15 cellular contexts compared by ENCODE assay signal in the genomic region with DNA sequence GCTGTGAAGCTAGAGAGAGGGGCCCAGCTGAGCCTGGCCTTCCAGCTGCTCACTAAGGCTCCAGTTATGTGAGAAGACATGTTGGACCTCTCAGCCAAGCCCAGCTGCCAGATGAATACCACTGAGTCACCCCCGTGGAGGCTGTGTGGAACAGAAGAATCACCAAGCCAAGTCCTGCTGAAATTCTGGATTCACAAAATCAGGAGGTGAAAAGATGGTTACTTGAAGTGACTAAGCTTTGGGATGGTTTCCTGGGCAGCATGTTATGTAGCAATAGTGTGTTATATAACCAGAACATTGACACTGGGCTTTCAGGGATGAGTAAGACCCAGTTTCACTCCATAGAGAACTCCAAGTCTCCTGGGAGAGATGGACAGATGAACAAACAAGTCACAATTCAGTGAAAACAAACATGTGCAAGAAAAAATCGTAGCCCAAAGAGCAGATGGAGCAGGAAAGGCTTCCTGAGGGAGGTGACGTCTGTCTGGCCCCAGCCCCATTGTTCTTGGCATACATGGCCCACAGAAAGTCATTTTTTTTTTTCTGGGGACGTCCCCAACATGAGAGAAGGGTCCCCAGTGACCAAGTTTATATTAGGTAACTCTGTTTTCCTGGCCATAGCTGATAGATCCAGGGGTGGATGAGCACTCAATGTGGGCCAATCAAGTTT.
DNase-seq lines count a peak whose midpoint lies in the region; ATAC-seq, FAIRE-seq and TF ChIP-seq lines count a peak whose summit lies in the region.
"Had no signal": no experiment of that assay in that cellular context is flagged by ENCODE, and none has a peak within 500 bp of the region (broad histone marks: within the 10 kb centered on the region; RNA-seq: fewer than 3 reads in every experiment).

No MANE protein-coding gene starts in this region.

- H3K27ac ChIP-seq in dorsolateral prefrontal cortex (no peak overlapping the region), HepG2 (ENCODE audit: extremely low read length, insufficient read depth, low read length) (no peak overlapping the region)
- H3K27ac ChIP-seq: ovary had no signal

- peaks cover 0 to 4% (median 0%) of the 10 kb centered on the region in 3 donors for H3K36me3 Mint-ChIP-seq in naive thymus-derived CD8-positive, alpha-beta T cell
- H3K36me3 Mint-ChIP-seq: activated naive CD8-positive, alpha-beta T cell treated with anti-CD3 and anti-CD28 coated beads, Interleukin-2, amount 10 ng/mL, durations not matched to agents 7 days and 5 days; T-cell had no signal

- intact Hi-C loops in dorsolateral prefrontal cortex (cut with DNase I): no loop called here
- intact Hi-C loops in HepG2 (cut with micrococcal nuclease; ENCODE audit: unreplicated experiment): no loop called here

- H3K4me2 ChIP-seq in HepG2 (ENCODE audit: low read depth, low read length): no peak overlapping the region

- FAIRE-seq in HepG2 (lab: Jason Lieb, UNC): no peak
- FAIRE-seq: A204.1, islet of Langerhans had no signal

- no TSS peak for BruUV-seq in HepG2 (replicated peaks; lab: Mats Ljungman, UMichigan)

- H3K4me1 ChIP-seq in HepG2 (ENCODE audit: insufficient read depth, low read length): no peaks in the 10 kb centered on the region

- H3K36me3 ChIP-seq in HepG2 (replicated peaks in 1 of 2; ENCODE audit: control insufficient read depth in 1 of 2, insufficient read depth in 2 of 2, low read length in 2 of 2): no peaks in the 10 kb centered on the region
- H3K36me3 ChIP-seq: ovary had no signal

- no peak overlapping the region for H3K4me3 Mint-ChIP-seq in naive thymus-derived CD8-positive, alpha-beta T cell
- H3K4me3 Mint-ChIP-seq: activated naive CD8-positive, alpha-beta T cell treated with anti-CD3 and anti-CD28 coated beads, Interleukin-2, amount 10 ng/mL, durations not matched to agents 7 days and 5 days; endodermal cell; T-cell had no signal

- ATAC-seq in HepG2 (no peak), left lobe of liver (no peak)
- no peak for ATAC-seq in naive thymus-derived CD8-positive, alpha-beta T cell
- ATAC-seq: T-cell had no signal

- no peak overlapping the region for H3K27ac Mint-ChIP-seq in naive thymus-derived CD8-positive, alpha-beta T cell
- H3K27ac Mint-ChIP-seq: activated naive CD8-positive, alpha-beta T cell treated with anti-CD3 and anti-CD28 coated beads, Interleukin-2, amount 10 ng/mL, durations not matched to agents 7 days and 5 days; endodermal cell; T-cell had no signal

- peak; percentile 46 for DNase-seq in NCI-H446 treated with DMSO at 0.1 percent for 48 hours (lab: John Stamatoyannopoulos, UW)
- no peak for DNase-seq in NCI-H446 (lab: John Stamatoyannopoulos, UW)
- DNase-seq in dorsolateral prefrontal cortex: peak in 6 of 10 donors; percentile 38 to 78 (median 66)
- DNase-seq in HepG2 (ENCODE audit: low spot score): no peak
- DNase-seq in NCI-H345 treated with DMSO at 0.1 percent for 48 hours (lab: John Stamatoyannopoulos, UW; ENCODE audit: unreplicated experiment): no peak
- no peak for DNase-seq in naive thymus-derived CD8-positive, alpha-beta T cell
- no peak for DNase-seq in activated effector memory CD4-positive, alpha-beta T cell treated with Interleukin-2 at 50 U/mL for 16 hours
- DNase-seq in left lobe of liver (ENCODE audit: low spot score): no peak
- DNase-seq: activated CD4-positive, alpha-beta T cell treated with anti-CD3 and anti-CD28 coated beads, Interleukin-2, amount 50 U/mL, for 48 hours; activated naive CD8-positive, alpha-beta T cell treated with anti-CD3 and anti-CD28 coated beads, Interleukin-2, amount 10 ng/mL, durations not matched to agents 7 days and 5 days; endodermal cell; T-cell had no signal

- 18% methylated on average over 4 of the region's 4 CpGs for WGBS in HepG2 (ENCODE audit: low lambda C conversion rate)

- H3K27me3 ChIP-seq in dorsolateral prefrontal cortex (peaks cover 0 to 8% (median 0%) of the 10 kb centered on the region in 45 donors), HepG2 (ENCODE audit: control insufficient read depth in 1 of 2, insufficient read depth in 2 of 2, low read length in 2 of 2) (no peaks in the 10 kb centered on the region)
- H3K27me3 ChIP-seq: ovary had no signal

- in situ Hi-C loops in HepG2 (cut with HindIII; ENCODE audit: extremely low pct_ligation_motif_present, low pct_unique_long_range_greater_than_20kb): no loop called here

- H2AFZ ChIP-seq in HepG2 (ENCODE audit: low read length): no peak overlapping the region

- peaks cover 12 to 41% (median 19%) of the 10 kb centered on the region in 5 donors for H3K27me3 Mint-ChIP-seq in naive thymus-derived CD8-positive, alpha-beta T cell

- no peaks in the 10 kb centered on the region for H3K79me2 ChIP-seq in HepG2 (ENCODE audit: insufficient read depth, low read length)

- peaks cover 0 to 9% (median 1%) of the 10 kb centered on the region in 4 donors for H3K4me1 Mint-ChIP-seq in naive thymus-derived CD8-positive, alpha-beta T cell
- H3K4me1 Mint-ChIP-seq: activated naive CD8-positive, alpha-beta T cell treated with anti-CD3 and anti-CD28 coated beads, Interleukin-2, amount 10 ng/mL, durations not matched to agents 7 days and 5 days had no signal

- H3K4me3 ChIP-seq in dorsolateral prefrontal cortex (no peak overlapping the region), HepG2 (replicated peaks in 1 of 3; ENCODE audit: insufficient read depth in 1 of 3, low read depth in 2 of 3, low read length in 3 of 3) (no peak overlapping the region)
- H3K4me3 ChIP-seq: ovary had no signal

- H3K9me3 Mint-ChIP-seq in naive thymus-derived CD8-positive, alpha-beta T cell: peaks cover 0 to 4% (median 1%) of the 10 kb centered on the region in 9 donors
- H3K9me3 Mint-ChIP-seq: T-cell had no signal

- no peak overlapping the region for H3K9ac ChIP-seq in HepG2 (ENCODE audit: insufficient read depth, low read depth, low read length)

- POLR2A ChIA-PET in HepG2 (lab: Yijun Ruan, JAX): no interaction called here
- POLR2A ChIA-PET in naive thymus-derived CD8-positive, alpha-beta T cell (lab: Charles Lee): no interaction called here

- TF ChIP-seq EP300 in HepG2 (IDR thresholded peaks at IDR 0.05; ENCODE audit: low read depth in 2 of 2, low read length in 2 of 2): no peak
- no peak for TF ChIP-seq EP300 in HepG2 (CRISPR knock-in tag; IDR thresholded peaks at IDR 0.05; ENCODE audit: borderline replicate concordance)

- H3K9me3 ChIP-seq in HepG2 (ENCODE audit: low read length): no peaks in the 10 kb centered on the region
- H3K9me3 ChIP-seq: ovary had no signal

- H4K20me1 ChIP-seq in HepG2 (ENCODE audit: insufficient read depth, low read length): no peaks in the 10 kb centered on the region

- TF ChIP-seq RAD21 in HepG2 (CRISPR knock-in tag; IDR thresholded peaks at IDR 0.05): no peak

- CTCF ChIA-PET in HepG2 (lab: Yijun Ruan, JAX; ENCODE audit: low intra/inter-chr PET ratio, low total read pairs): no interaction called here

- no peak for TF ChIP-seq CTCF in dorsolateral prefrontal cortex (IDR thresholded peaks at IDR 0.05 in 54 of 56, conservative IDR thresholded peaks at IDR 0.05 in 2 of 56; ENCODE audit: low read depth in 1 of 56, partially characterized antibody in 56 of 56)
- no peak for TF ChIP-seq CTCF in HepG2 (CRISPR knock-in tag; IDR thresholded peaks at IDR 0.05)

- TF ChIP-seq POLR2A in HepG2 (IDR thresholded peaks at IDR 0.05; ENCODE audit: insufficient read depth in 1 of 2, low read depth in 2 of 2, low read length in 2 of 2): no peak

TF ChIP-seq in HepG2, 621 proteins besides CTCF, POLR2A, EP300 and RAD21 (continues in another document):
- peak; percentile 73; the same call in 1 of the 2 replicates for TF ChIP-seq CEBPB (IDR thresholded peaks at IDR 0.05; ENCODE audit: borderline replicate concordance, low read depth, low read length)
- TF ChIP-seq, protein P1, sequence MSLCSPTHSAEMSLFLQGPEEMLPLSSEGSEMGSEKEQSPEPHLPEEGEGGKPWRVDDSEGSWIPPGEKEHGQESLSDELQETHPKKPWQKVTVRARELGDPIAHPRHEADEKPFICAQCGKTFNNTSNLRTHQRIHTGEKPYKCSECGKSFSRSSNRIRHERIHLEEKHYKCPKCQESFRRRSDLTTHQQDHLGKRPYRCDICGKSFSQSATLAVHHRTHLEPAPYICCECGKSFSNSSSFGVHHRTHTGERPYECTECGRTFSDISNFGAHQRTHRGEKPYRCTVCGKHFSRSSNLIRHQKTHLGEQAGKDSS (CRISPR knock-in tag; IDR thresholded peaks at IDR 0.05; ENCODE audit: borderline replicate concordance, low read depth): no peak
- TF ChIP-seq GATAD2A (CRISPR knock-in tag; IDR thresholded peaks at IDR 0.05): peak; percentile 33; the same call in 1 of the 2 replicates
- TF ChIP-seq GZF1 (CRISPR knock-in tag; IDR thresholded peaks at IDR 0.05): no peak
- TF ChIP-seq ZFP1 (CRISPR knock-in tag; IDR thresholded peaks at IDR 0.05): no peak
- TF ChIP-seq SNRNP70 (IDR thresholded peaks at IDR 0.05; ENCODE audit: low read depth, low read length): no peak
- TF ChIP-seq FOSL2 (CRISPR knock-in tag; IDR thresholded peaks at IDR 0.05): peak; percentile 37
- TF ChIP-seq, protein P2, sequence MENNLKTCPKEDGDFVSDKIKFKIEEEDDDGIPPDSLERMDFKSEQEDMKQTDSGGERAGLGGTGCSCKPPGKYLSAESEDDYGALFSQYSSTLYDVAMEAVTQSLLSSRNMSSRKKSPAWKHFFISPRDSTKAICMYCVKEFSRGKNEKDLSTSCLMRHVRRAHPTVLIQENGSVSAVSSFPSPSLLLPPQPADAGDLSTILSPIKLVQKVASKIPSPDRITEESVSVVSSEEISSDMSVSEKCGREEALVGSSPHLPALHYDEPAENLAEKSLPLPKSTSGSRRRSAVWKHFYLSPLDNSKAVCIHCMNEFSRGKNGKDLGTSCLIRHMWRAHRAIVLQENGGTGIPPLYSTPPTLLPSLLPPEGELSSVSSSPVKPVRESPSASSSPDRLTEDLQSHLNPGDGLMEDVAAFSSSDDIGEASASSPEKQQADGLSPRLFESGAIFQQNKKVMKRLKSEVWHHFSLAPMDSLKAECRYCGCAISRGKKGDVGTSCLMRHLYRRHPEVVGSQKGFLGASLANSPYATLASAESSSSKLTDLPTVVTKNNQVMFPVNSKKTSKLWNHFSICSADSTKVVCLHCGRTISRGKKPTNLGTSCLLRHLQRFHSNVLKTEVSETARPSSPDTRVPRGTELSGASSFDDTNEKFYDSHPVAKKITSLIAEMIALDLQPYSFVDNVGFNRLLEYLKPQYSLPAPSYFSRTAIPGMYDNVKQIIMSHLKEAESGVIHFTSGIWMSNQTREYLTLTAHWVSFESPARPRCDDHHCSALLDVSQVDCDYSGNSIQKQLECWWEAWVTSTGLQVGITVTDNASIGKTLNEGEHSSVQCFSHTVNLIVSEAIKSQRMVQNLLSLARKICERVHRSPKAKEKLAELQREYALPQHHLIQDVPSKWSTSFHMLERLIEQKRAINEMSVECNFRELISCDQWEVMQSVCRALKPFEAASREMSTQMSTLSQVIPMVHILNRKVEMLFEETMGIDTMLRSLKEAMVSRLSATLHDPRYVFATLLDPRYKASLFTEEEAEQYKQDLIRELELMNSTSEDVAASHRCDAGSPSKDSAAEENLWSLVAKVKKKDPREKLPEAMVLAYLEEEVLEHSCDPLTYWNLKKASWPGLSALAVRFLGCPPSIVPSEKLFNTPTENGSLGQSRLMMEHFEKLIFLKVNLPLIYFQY (CRISPR knock-in tag; IDR thresholded peaks at IDR 0.05; ENCODE audit: borderline replicate concordance): peak; percentile 57; the same call in 1 of the 2 replicates
- TF ChIP-seq CEBPG (CRISPR knock-in tag; IDR thresholded peaks at IDR 0.05): 0 out of 2 replicates have a peak, but pooled peaks have one; percentile 32

Comparison
In these comparisons a context has a peak if more than half of its experiments do, and no peak if none do; other contexts are left out.
1. DNase-seq: peak in NCI-H446 treated with DMSO at 0.1 percent for 48 hours (single experiment) and dorsolateral prefrontal cortex (6 of 10); none in NCI-H446 (0 of 2), HepG2 (single experiment), NCI-H345 treated with DMSO at 0.1 percent for 48 hours (single experiment), naive thymus-derived CD8-positive, alpha-beta T cell (0 of 10), activated effector memory CD4-positive, alpha-beta T cell treated with Interleukin-2 at 50 U/mL for 16 hours (single experiment) and left lobe of liver (single experiment).